20 cellular contexts compared by ENCODE assay signal in the genomic region with DNA sequence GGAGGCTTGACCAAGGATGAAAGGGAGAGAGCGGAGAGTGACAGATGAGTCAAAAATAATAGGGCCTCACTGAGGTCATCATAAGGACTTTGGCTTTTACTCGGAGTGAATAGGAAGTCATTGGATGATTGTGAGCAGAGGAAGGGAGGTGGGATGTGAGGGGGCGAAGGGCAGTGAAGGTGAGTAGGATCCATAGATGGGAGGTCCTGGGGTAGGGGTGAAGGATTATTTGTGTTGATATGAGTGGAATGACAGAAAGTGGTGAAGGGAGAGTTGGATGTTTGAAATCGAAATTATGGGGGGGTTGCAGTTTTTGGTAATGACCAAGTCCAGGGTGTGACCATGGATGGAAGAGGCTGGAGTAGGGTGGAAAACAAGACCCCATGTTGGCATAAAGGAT. TPM values are rescaled to one million over a fixed set of nuclear protein-coding genes. Genes with fewer than 3 reads are reported as not detected.
DNase-seq lines count a peak whose midpoint lies in the region; ATAC-seq, FAIRE-seq and TF ChIP-seq lines count a peak whose summit lies in the region.
"Had no signal": no experiment of that assay in that cellular context is flagged by ENCODE, and none has a peak within 500 bp of the region (broad histone marks: within the 10 kb centered on the region; RNA-seq: fewer than 3 reads in every experiment).

No MANE protein-coding gene starts in this region.

- no peaks in the 10 kb centered on the region for H4K20me1 ChIP-seq in GM12878 (ENCODE audit: control insufficient read depth, insufficient read depth)

- no peak for TF ChIP-seq RAD21 in GM12878 (IDR thresholded peaks at IDR 0.05; ENCODE audit: insufficient read depth, low read depth, low read length)

- no TSS peak for BruUV-seq in GM12878 (replicated peaks; lab: Mats Ljungman, UMichigan)
- no TSS peak for BruUV-seq in Caco-2 (replicated peaks; lab: Mats Ljungman, UMichigan)

- no peak overlapping the region for H3K27ac Mint-ChIP-seq in activated naive CD8-positive, alpha-beta T cell treated with anti-CD3 and anti-CD28 coated beads, Interleukin-2, amount 50 U/mL, for 24 hours
- H3K27ac Mint-ChIP-seq in activated naive CD8-positive, alpha-beta T cell treated with anti-CD3 and anti-CD28 coated beads for 36 hours: no peak overlapping the region
- H3K27ac Mint-ChIP-seq in Caco-2 (ENCODE audit: unreplicated experiment): no peak overlapping the region
- H3K27ac Mint-ChIP-seq: B cell, GM23338 had no signal

- TF ChIP-seq CTCF in HEK293 (tag by site-specific recombination; IDR thresholded peaks at IDR 0.05) (no peak), GM12878 (IDR thresholded peaks at IDR 0.05 in 2 of 3, conservative IDR thresholded peaks at IDR 0.05 in 1 of 3; ENCODE audit: control insufficient read depth in 2 of 3, extremely low read depth in 1 of 3, insufficient read depth in 1 of 3, low read depth in 3 of 3, low read length in 3 of 3) (no peak), Caco-2 (IDR thresholded peaks at IDR 0.05; ENCODE audit: insufficient read depth in 1 of 2, low read depth in 1 of 2, low read length in 1 of 2, severe bottlenecking in 1 of 2, unreplicated experiment in 1 of 2) (no peak)

- RAD21 ChIA-PET in GM12878 (lab: Charles Lee; ENCODE audit: unreplicated experiment): no interaction called here

- no peak overlapping the region for H3K27ac ChIP-seq in HEK293 (ENCODE audit: extremely low read depth, low read depth, low read length)
- H3K27ac ChIP-seq in GM12878 (ENCODE audit: control insufficient read depth, insufficient read depth): no peak overlapping the region
- H3K27ac ChIP-seq: 22Rv1 had no signal

- no peak overlapping the region for H3K4me3 ChIP-seq in HEK293 (ENCODE audit: low read depth, low read length)
- no peak overlapping the region for H3K4me3 ChIP-seq in GM12878
- no peak overlapping the region for H3K4me3 ChIP-seq in Caco-2 (ENCODE audit: low read depth, low read length)
- H3K4me3 ChIP-seq: BLaER1 treated with 17β-estradiol and CSF1 and Interleukin-3, amounts not matched to agents 10 nM and 100 nM; GM23338; HAP-1 had no signal

- H3K27me3 ChIP-seq in GM12878 (replicated peaks in 1 of 2; ENCODE audit: control insufficient read depth in 2 of 2, insufficient read depth in 2 of 2, low read length in 1 of 2): no peaks in the 10 kb centered on the region
- H3K27me3 ChIP-seq in Caco-2 (replicated peaks; ENCODE audit: control insufficient read depth, insufficient read depth, low read length): no peaks in the 10 kb centered on the region
- H3K27me3 ChIP-seq: BLaER1 treated with 17β-estradiol and CSF1 and Interleukin-3, amounts not matched to agents 10 nM and 100 nM had no signal

- POLR2A ChIA-PET in HEK293 (lab: Yijun Ruan, JAX) (no interaction called here), GM12878 (lab: Charles Lee) (no interaction called here), Caco-2 (lab: Charles Lee) (no interaction called here)

- TF ChIP-seq POLR2A in GM12878 (IDR thresholded peaks at IDR 0.05; ENCODE audit: low read depth, low read length): no peak; the same call in 1 of the 2 replicates

- SMC1A ChIA-PET in GM12878 (lab: Charles Lee; ENCODE audit: uncharacterized antibody, unreplicated experiment): interaction anchor here (1.0 to 1.5 kb wide), 3 partner anchors 14 to 54 kb away, joined by 3 to 4 read pairs (median 4); a partner anchor contains a TSS

- H2AFZ ChIP-seq in GM12878 (ENCODE audit: control insufficient read depth, low read depth, low read length): no peak overlapping the region
- H2AFZ ChIP-seq: GM23338 had no signal

- H3K4me3 Mint-ChIP-seq in activated naive CD8-positive, alpha-beta T cell treated with anti-CD3 and anti-CD28 coated beads, Interleukin-2, amount 50 U/mL, for 24 hours: no peak overlapping the region
- no peak overlapping the region for H3K4me3 Mint-ChIP-seq in activated naive CD8-positive, alpha-beta T cell treated with anti-CD3 and anti-CD28 coated beads for 36 hours
- H3K4me3 Mint-ChIP-seq in Caco-2 (ENCODE audit: unreplicated experiment): no peak overlapping the region
- H3K4me3 Mint-ChIP-seq: B cell; CD14-positive monocyte; CD4-positive, alpha-beta T cell; CD8-positive, alpha-beta memory T cell; GM23338 had no signal

- WGBS in GM12878 (ENCODE audit: insufficient coverage, insufficient replicate concordance, low lambda C conversion rate, missing lambda C conversion rate): 85% methylated on average over 4 of the region's 4 CpGs

- H3K4me1 Mint-ChIP-seq in activated naive CD8-positive, alpha-beta T cell treated with anti-CD3 and anti-CD28 coated beads, Interleukin-2, amount 50 U/mL, for 24 hours: peaks cover 9% of the 10 kb centered on the region
- peaks cover 13% of the 10 kb centered on the region for H3K4me1 Mint-ChIP-seq in activated naive CD8-positive, alpha-beta T cell treated with anti-CD3 and anti-CD28 coated beads for 36 hours
- peaks cover 14% of the 10 kb centered on the region for H3K4me1 Mint-ChIP-seq in Caco-2 (ENCODE audit: low read depth, unreplicated experiment)
- H3K4me1 Mint-ChIP-seq: GM23338 had no signal

- FAIRE-seq in GM12878 (lab: Jason Lieb, UNC): no peak
- FAIRE-seq: A204.1 had no signal

- H3K27me3 Mint-ChIP-seq in activated naive CD8-positive, alpha-beta T cell treated with anti-CD3 and anti-CD28 coated beads, Interleukin-2, amount 50 U/mL, for 24 hours: no peaks in the 10 kb centered on the region
- H3K27me3 Mint-ChIP-seq in activated naive CD8-positive, alpha-beta T cell treated with anti-CD3 and anti-CD28 coated beads for 36 hours: no peaks in the 10 kb centered on the region
- no peaks in the 10 kb centered on the region for H3K27me3 Mint-ChIP-seq in Caco-2 (ENCODE audit: insufficient read depth, unreplicated experiment)
- H3K27me3 Mint-ChIP-seq: B cell; CD4-positive, alpha-beta T cell; CD8-positive, alpha-beta memory T cell had no signal

- CTCF ChIA-PET in HEK293 (lab: Yijun Ruan, JAX) (no interaction called here), GM12878 (lab: Yijun Ruan, JAX) (interaction anchor here (0.6 kb wide), 1 partner anchor 13 kb away, joined by 3 read pairs; no protein-coding TSS in a partner anchor), Caco-2 (lab: Charles Lee) (no interaction called here)

- no peak overlapping the region for H3K4me2 ChIP-seq in GM12878 (ENCODE audit: control insufficient read depth, insufficient read depth)
- H3K4me2 ChIP-seq: GM23338 had no signal

- no peaks in the 10 kb centered on the region for H3K9me3 Mint-ChIP-seq in activated naive CD8-positive, alpha-beta T cell treated with anti-CD3 and anti-CD28 coated beads, Interleukin-2, amount 50 U/mL, for 24 hours
- no peaks in the 10 kb centered on the region for H3K9me3 Mint-ChIP-seq in activated naive CD8-positive, alpha-beta T cell treated with anti-CD3 and anti-CD28 coated beads for 36 hours
- no peaks in the 10 kb centered on the region for H3K9me3 Mint-ChIP-seq in Caco-2 (ENCODE audit: unreplicated experiment)
- H3K9me3 Mint-ChIP-seq: CD14-positive monocyte; CD4-positive, alpha-beta T cell; CD8-positive, alpha-beta memory T cell; GM23338 had no signal

- peaks cover 7% of the 10 kb centered on the region for H3K4me1 ChIP-seq in HEK293 (ENCODE audit: control insufficient read depth, insufficient read depth, low read length)
- no peaks in the 10 kb centered on the region for H3K4me1 ChIP-seq in GM12878 (ENCODE audit: control insufficient read depth, insufficient read depth, low read length)
- peaks cover 4% of the 10 kb centered on the region; the same call in 1 of the 2 replicates for H3K4me1 ChIP-seq in Caco-2

- H3K36me3 ChIP-seq in HEK293 (ENCODE audit: control insufficient read depth in 2 of 2, insufficient read depth in 1 of 2, low read length in 2 of 2): peaks cover 33 to 72% of the 10 kb centered on the region in 2 experiments
- H3K36me3 ChIP-seq in GM12878 (ENCODE audit: control insufficient read depth in 2 of 2, insufficient read depth in 2 of 2, low read length in 1 of 2): peaks cover 5 to 17% of the 10 kb centered on the region in 2 experiments
- H3K36me3 ChIP-seq in Caco-2 (ENCODE audit: control insufficient read depth, insufficient read depth, low read length): peaks cover 3% of the 10 kb centered on the region

- intact Hi-C loops in GM12878 (cut with micrococcal nuclease; ENCODE audit: unreplicated experiment): no loop called here
- intact Hi-C loops in Caco-2 (cut with micrococcal nuclease; ENCODE audit: unreplicated experiment): no loop called here

- DNase-seq in activated naive CD8-positive, alpha-beta T cell treated with anti-CD3 and anti-CD28 coated beads, Interleukin-2, amount 50 U/mL, for 24 hours: no peak
- no peak for DNase-seq in activated naive CD8-positive, alpha-beta T cell treated with anti-CD3 and anti-CD28 coated beads for 36 hours
- DNase-seq in GM12878 (ENCODE audit: low read depth, low spot score) (no peak), GM03348 (ENCODE audit: low spot score) (no peak), Caco-2 (no peak), NCI-H2171 (lab: John Stamatoyannopoulos, UW) (no peak)
- DNase-seq: Calu3; CD4-positive, alpha-beta T cell; CD8-positive, alpha-beta memory T cell; DMS53; DMS79 treated with DMSO at 0.1 percent for 48 hours; GF-D8 had no signal

- no peaks in the 10 kb centered on the region; the same call in 1 of the 2 replicates for H3K79me2 ChIP-seq in GM12878 (ENCODE audit: control insufficient read depth, insufficient read depth, low read length)

- no peak overlapping the region for H3K9ac ChIP-seq in GM12878 (ENCODE audit: control insufficient read depth, insufficient read depth, low read length)
- H3K9ac ChIP-seq: BLaER1 treated with 17β-estradiol and CSF1 and Interleukin-3, amounts not matched to agents 10 nM and 100 nM had no signal

- H3K36me3 Mint-ChIP-seq in activated naive CD8-positive, alpha-beta T cell treated with anti-CD3 and anti-CD28 coated beads, Interleukin-2, amount 50 U/mL, for 24 hours (ENCODE audit: low read depth): peaks cover 32% of the 10 kb centered on the region
- peaks cover 24% of the 10 kb centered on the region for H3K36me3 Mint-ChIP-seq in activated naive CD8-positive, alpha-beta T cell treated with anti-CD3 and anti-CD28 coated beads for 36 hours
- peaks cover 17% of the 10 kb centered on the region for H3K36me3 Mint-ChIP-seq in Caco-2 (ENCODE audit: insufficient read depth, unreplicated experiment)

- H3K9me3 ChIP-seq in HEK293 (ENCODE audit: control insufficient read depth, insufficient read depth, low read depth, low read length): no peaks in the 10 kb centered on the region
- H3K9me3 ChIP-seq in GM12878 (replicated peaks; ENCODE audit: control insufficient read depth, insufficient read depth, low read length): no peaks in the 10 kb centered on the region
- H3K9me3 ChIP-seq in Caco-2: no peaks in the 10 kb centered on the region
- H3K9me3 ChIP-seq: BLaER1 treated with 17β-estradiol and CSF1 and Interleukin-3, amounts not matched to agents 10 nM and 100 nM; HAP-1 had no signal

- no peak for TF ChIP-seq EP300 in GM12878 (IDR thresholded peaks at IDR 0.05; ENCODE audit: borderline replicate concordance in 1 of 2, control insufficient read depth in 1 of 2, low read depth in 2 of 2, low read length in 2 of 2)

- in situ Hi-C loops in GM12878 (cut with MboI): no loop called here

- peak; percentile 24 for ATAC-seq in activated naive CD8-positive, alpha-beta T cell treated with anti-CD3 and anti-CD28 coated beads, Interleukin-2, amount 50 U/mL, for 24 hours
- no peak for ATAC-seq in GM12878
- ATAC-seq: GM23338 had no signal

RNA-seq across cellular contexts. Expression of a gene that starts 14.0 kb away (rescaled TPM):
- 10 to 100 TPM; 37.8 to 42.4 TPM for total RNA-seq in activated naive CD8-positive, alpha-beta T cell treated with anti-CD3 and anti-CD28 coated beads for 36 hours
- 6.5 and 7.3 TPM in 2 replicates for total RNA-seq in GM12878 (2013; cell fraction: nucleolus; rRNA removed)
- total RNA-seq in GM12878 (2014; rRNA removed) (30.3 and 30.8 TPM in 2 replicates), GM12878 (2014; rRNA removed; fragmentation: Illumina TruSeq; extraction: Trizol) (29.1 and 30.2 TPM in 2 replicates), GM12878 (2021) (21.8 and 23.7 TPM in 2 replicates), Caco-2 (2022) (33.3 and 37.0 TPM in 2 replicates)
- polyA plus RNA-seq in GM12878 (2011; ENCODE audit: low read depth): 15.7 TPM
- polyA plus RNA-seq in GM12878 (2011; rRNA removed) (18.8 and 21.9 TPM in 2 replicates), GM12878 (2014; fragmentation: Illumina TruSeq; extraction: Trizol) (33.4 and 34.2 TPM in 2 replicates), GM12878 (2014; fragmentation: Nextera tagmentation; extraction: Ambion mirVana) (10 to 100 TPM in 1 of 2 experiments, 1 to 10 TPM in 1; 9.7 to 18.5 TPM), GM12878 (2014; rRNA removed) (31.2 and 34.4 TPM in 2 replicates), GM12878 (2016; fragmentation: Nextera tagmentation; extraction: Ambion mirVana) (10 to 100 TPM; 57.2 to 60.2 TPM)
- 12.3 and 15.0 TPM in 2 replicates for polyA plus RNA-seq in GM12878 (2011; cell fraction: cytosol; rRNA removed)
- polyA plus RNA-seq in GM12878 (2011; cell fraction: nucleus; rRNA removed): 4.2 and 10.1 TPM in 2 replicates
- 12.3 and 16.4 TPM in 2 replicates for polyA plus RNA-seq in GM12878 (2012)
- 3.8 and 4.2 TPM in 2 replicates for polyA minus RNA-seq in GM12878 (2011; rRNA and poly(A)+ RNA removed)
- polyA minus RNA-seq in GM12878 (2011; cell fraction: cytosol; rRNA and poly(A)+ RNA removed): 3.1 and 4.8 TPM in 2 replicates
- 2.5 and 3.8 TPM in 2 replicates for polyA minus RNA-seq in GM12878 (2011; cell fraction: nucleus; rRNA and poly(A)+ RNA removed)
